Comparison of ENCODE assay signal across 8 cellular contexts in the genomic region with DNA sequence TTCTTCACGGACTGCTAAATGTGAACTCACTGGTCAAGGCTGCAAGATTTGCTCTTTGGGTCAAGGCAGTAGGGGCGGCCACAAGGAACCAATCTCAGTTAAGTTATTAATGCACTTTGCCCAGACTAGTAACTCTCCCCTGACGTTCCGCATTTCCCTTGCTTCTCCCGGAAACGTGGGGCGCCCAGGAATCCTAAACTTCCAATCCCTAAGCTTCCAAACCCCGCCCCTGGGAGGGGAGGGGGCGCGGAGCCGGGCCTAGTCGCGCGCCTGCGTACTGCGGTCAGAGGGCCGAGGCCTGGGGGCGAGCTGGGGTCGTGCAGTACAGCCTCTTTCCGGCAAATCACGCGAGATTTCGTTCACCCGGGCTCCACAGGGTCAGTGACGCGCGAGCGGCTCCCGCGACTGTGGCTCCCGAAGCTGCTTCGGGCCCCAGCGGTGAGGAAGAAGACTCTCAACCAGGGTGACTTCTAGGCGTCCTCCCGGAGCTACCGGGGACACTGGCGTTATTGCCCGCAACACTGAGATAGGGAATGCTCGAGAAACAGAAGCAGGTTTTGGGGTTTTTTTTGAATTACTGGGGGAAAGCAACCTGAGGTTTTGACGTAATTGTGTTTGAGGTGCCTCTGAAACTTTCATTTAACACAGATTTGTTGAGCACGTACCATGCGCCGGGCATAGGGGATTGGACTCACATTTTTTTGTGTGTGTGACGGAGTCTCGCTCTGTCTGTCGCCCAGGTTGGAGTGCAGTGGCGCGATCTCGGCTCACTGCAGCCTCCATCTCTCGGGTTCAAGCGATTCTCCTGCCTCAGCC. TPM values are rescaled to one million over a fixed set of nuclear protein-coding genes. Genes with fewer than 3 reads are reported as not detected.
DNase-seq lines count a peak whose midpoint lies in the region; ATAC-seq and TF ChIP-seq lines count a peak whose summit lies in the region.

A gene (plus strand): TSS at position 265 of the 816 bp plus-strand sequence. CDS start 7,032 bp downstream, outside the sequence.

- no peak for TF ChIP-seq CTCF in PC-3 (conservative IDR thresholded peaks at IDR 0.05; ENCODE audit: low read depth, low read length)

- peak within 1 kb of the TSS; percentile 87 for H3K4me3 ChIP-seq in Jurkat, Clone E6-1 (ENCODE audit: low read length)
- H3K4me3 ChIP-seq in PC-3 (ENCODE audit: low read length): peak within 1 kb of the TSS; percentile 73
- peak within 1 kb of the TSS; percentile 81 to 93 for H3K4me3 ChIP-seq in mucosa of rectum (ENCODE audit: low read length in 2 of 2)

- H3K4me1 Mint-ChIP-seq in activated T-cell treated with anti-CD3 and anti-CD28 coated beads, Interleukin-2, amount 50 U/mL, for 24 hours (ENCODE audit: low read depth): peaks cover 27% of the 10 kb centered on the region

- H3K4me3 Mint-ChIP-seq in activated T-cell treated with anti-CD3 and anti-CD28 coated beads, Interleukin-2, amount 50 U/mL, for 24 hours: peak within 1 kb of the TSS; percentile 97

- POLR2A ChIA-PET in PC-3 (lab: Charles Lee; ENCODE audit: unreplicated experiment): interaction anchor here (0.6 to 1.1 kb wide), 2 partner anchors 35 to 102 kb away, joined by 5 to 11 read pairs; a partner anchor contains a TSS

- peak within 1 kb of the TSS; percentile 90 for H3K4me2 ChIP-seq in PC-3 (ENCODE audit: low read length)

- H3K36me3 ChIP-seq in PC-3 (ENCODE audit: low read depth, low read length) (no peaks in the 10 kb centered on the region; the same call in 1 of the 2 replicates), mucosa of rectum (ENCODE audit: control insufficient read depth in 2 of 2, insufficient read depth in 2 of 2, low read length in 2 of 2) (no peaks in the 10 kb centered on the region)

- H3K27me3 Mint-ChIP-seq in activated T-cell treated with anti-CD3 and anti-CD28 coated beads, Interleukin-2, amount 50 U/mL, for 24 hours: no peaks in the 10 kb centered on the region

- intact Hi-C loops in PC-3 (cut with micrococcal nuclease): loop anchor here (2.0 to 10.0 kb wide), 2 partner anchors 27 to 187 kb away; no protein-coding TSS in a partner anchor

- BruUV-seq in PC-3 (replicated peaks; lab: Mats Ljungman, UMichigan): TSS peak; percentile 81

- peaks cover 17% of the 10 kb centered on the region for H3K4me1 ChIP-seq in PC-3 (ENCODE audit: insufficient read depth, low read length)
- H3K4me1 ChIP-seq in mucosa of rectum (ENCODE audit: control insufficient read depth in 2 of 2, insufficient read depth in 2 of 2, low read length in 2 of 2): peaks cover 16 to 23% of the 10 kb centered on the region in 2 donors

- no peaks in the 10 kb centered on the region for H3K9me2 ChIP-seq in PC-3 (replicated peaks; ENCODE audit: low read length)

- H3K9me3 ChIP-seq in PC-3 (ENCODE audit: low read length) (no peaks in the 10 kb centered on the region), mucosa of rectum (ENCODE audit: control insufficient read depth in 2 of 2, low read length in 2 of 2) (no peaks in the 10 kb centered on the region)

- H2AFZ ChIP-seq in PC-3 (ENCODE audit: low read length): peak within 1 kb of the TSS; percentile 91

- H3K9ac ChIP-seq in PC-3 (ENCODE audit: low read length): peak within 1 kb of the TSS; percentile 91
- peak within 1 kb of the TSS; percentile 78 to 87 for H3K9ac ChIP-seq in mucosa of rectum (ENCODE audit: low read depth in 1 of 2, low read length in 2 of 2)

- H3K27ac ChIP-seq in PC-3 (ENCODE audit: low read length) (peak within 1 kb of the TSS; percentile 80), mucosa of rectum (ENCODE audit: low read depth in 2 of 2, low read length in 2 of 2) (peak within 1 kb of the TSS; percentile 86 to 94)

- H3K79me2 ChIP-seq in PC-3 (ENCODE audit: low read length): peaks cover 26% of the 10 kb centered on the region; the same call in 1 of the 2 replicates

- CTCF ChIA-PET in PC-3 (lab: Charles Lee): interaction anchor here (0.7 to 2.1 kb wide), 3 partner anchors 66 to 128 kb away, joined by 3 to 7 read pairs (median 4); no protein-coding TSS in a partner anchor

- H3F3A ChIP-seq in PC-3 (ENCODE audit: low read length, unreplicated experiment): no peaks in the 10 kb centered on the region

- H3K27ac Mint-ChIP-seq in activated T-cell treated with anti-CD3 and anti-CD28 coated beads, Interleukin-2, amount 50 U/mL, for 24 hours: peak within 1 kb of the TSS; percentile 99

- H3K27me3 ChIP-seq in PC-3 (ENCODE audit: low read length): no peaks in the 10 kb centered on the region
- H3K27me3 ChIP-seq in mucosa of rectum (ENCODE audit: control insufficient read depth in 2 of 2, insufficient read depth in 2 of 2, low read length in 2 of 2): no peaks in the 10 kb centered on the region

- ATAC-seq in GM21576 (IDR thresholded peaks at IDR 0.05; ENCODE audit: unreplicated experiment): peak; percentile 74
- ATAC-seq in PC-3: peak; percentile 85

- H3K36me3 Mint-ChIP-seq in activated T-cell treated with anti-CD3 and anti-CD28 coated beads, Interleukin-2, amount 50 U/mL, for 24 hours (ENCODE audit: low read depth): peaks cover 8% of the 10 kb centered on the region

- DNase-seq in DMS 273 (lab: John Stamatoyannopoulos, UW; ENCODE audit: unreplicated experiment): peak; percentile 99
- DNase-seq in Jurkat, Clone E6-1 (ENCODE audit: low read depth, low spot score): peak; percentile 87
- DNase-seq in PC-3: peak; percentile 97
- peak; percentile 89 for DNase-seq in activated T-cell treated with anti-CD3 and anti-CD28 coated beads, Interleukin-2, amount 50 U/mL, for 24 hours
- peak; percentile 87 to 88 for DNase-seq in erythroblast (lab: John Stamatoyannopoulos, UW)
- peak; percentile 66 to 85 for DNase-seq in stimulated activated CD8-positive, alpha-beta memory T cell treated with anti-CD3 and anti-CD28 coated beads, Interleukin-4, amount 100 ng/mL, for 4 hours (ENCODE audit: low read depth in 2 of 2, low spot score in 1 of 2)

- H4K20me1 ChIP-seq in PC-3 (ENCODE audit: low read length): no peaks in the 10 kb centered on the region

- H3K9me3 Mint-ChIP-seq in activated T-cell treated with anti-CD3 and anti-CD28 coated beads, Interleukin-2, amount 50 U/mL, for 24 hours: no peaks in the 10 kb centered on the region

- TF ChIP-seq POLR2A in erythroblast (IDR thresholded peaks at IDR 0.05; ENCODE audit: low read length): peak; percentile 57

RNA-seq across cellular contexts. Expression of the gene that starts here (rescaled TPM):
- 6.6 TPM for polyA plus RNA-seq in Jurkat, Clone E6-1 (2012; ENCODE audit: insufficient read depth, insufficient read length)
- total RNA-seq in PC-3 (2014; rRNA removed): 6.2 and 7.9 TPM in 2 replicates

Comparison
In these comparisons a context has a peak if more than half of its experiments do, and no peak if none do; other contexts are left out.
1. Peak in every context shown above with its lines: DNase-seq, ATAC-seq, H3K4me3 ChIP-seq and H3K27ac ChIP-seq.